In genomic region chr2:171416009-171416926, GRCh38 we compare ENCODE assay signal across 8 cellular contexts. TPM values are rescaled to one million over a fixed set of nuclear protein-coding genes. Genes with fewer than 3 reads are reported as not detected.
A peak's percentile ranks its signal among the peaks of the same experiment; 100 is the strongest.
DNase-seq lines count a peak whose midpoint lies in the region; ATAC-seq and TF ChIP-seq lines count a peak whose summit lies in the region.

No MANE protein-coding gene starts in this region.

- ATAC-seq in GM21717 (IDR thresholded peaks at IDR 0.05; ENCODE audit: unreplicated experiment) (peak; percentile 74), esophagus mucosa (peak; percentile 99)
- ATAC-seq in naive thymus-derived CD8-positive, alpha-beta T cell: peak; percentile 99 to 100
- peak; percentile 97 for ATAC-seq in stimulated activated memory B cell treated with anti-CD40 and anti-IgM and Interleukin-4, amounts not matched to agents 10 μg/mL and 1 μg/mL and 100 μg/mL, for 72 hours

- H3K4me3 Mint-ChIP-seq in naive thymus-derived CD8-positive, alpha-beta T cell: no peak overlapping the region
- peak overlapping the region; percentile 4 for H3K4me3 Mint-ChIP-seq in stimulated activated memory B cell treated with anti-CD40 and anti-IgM and Interleukin-4, amounts not matched to agents 10 μg/mL and 1 μg/mL and 100 μg/mL, for 72 hours

- DNase-seq in DMS79 treated with DMSO at 0.1 percent for 48 hours (lab: John Stamatoyannopoulos, UW) (peak; percentile 83), OCI-M1 (lab: John Stamatoyannopoulos, UW) (peak; percentile 86), activated T-cell treated with anti-CD3 and anti-CD28 coated beads for 48 hours (ENCODE audit: low read depth) (peak; percentile 75)
- DNase-seq in naive thymus-derived CD8-positive, alpha-beta T cell: peak; percentile 50 to 90 (median 72)

- H3K27me3 Mint-ChIP-seq in naive thymus-derived CD8-positive, alpha-beta T cell: no peaks in the 10 kb centered on the region
- no peaks in the 10 kb centered on the region for H3K27me3 Mint-ChIP-seq in stimulated activated memory B cell treated with anti-CD40 and anti-IgM and Interleukin-4, amounts not matched to agents 10 μg/mL and 1 μg/mL and 100 μg/mL, for 72 hours

- no peaks in the 10 kb centered on the region for H3K36me3 Mint-ChIP-seq in naive thymus-derived CD8-positive, alpha-beta T cell
- peaks cover 14% of the 10 kb centered on the region for H3K36me3 Mint-ChIP-seq in stimulated activated memory B cell treated with anti-CD40 and anti-IgM and Interleukin-4, amounts not matched to agents 10 μg/mL and 1 μg/mL and 100 μg/mL, for 72 hours

- TF ChIP-seq RAD21 in Ishikawa (IDR thresholded peaks at IDR 0.05; ENCODE audit: low read depth): peak; percentile 95

- H3K27ac Mint-ChIP-seq in naive thymus-derived CD8-positive, alpha-beta T cell: peak overlapping the region in 8 of 10 donors; percentile 1 to 71 (median 30)
- peak overlapping the region; percentile 93 for H3K27ac Mint-ChIP-seq in stimulated activated memory B cell treated with anti-CD40 and anti-IgM and Interleukin-4, amounts not matched to agents 10 μg/mL and 1 μg/mL and 100 μg/mL, for 72 hours

- peaks cover 5 to 14% (median 8%) of the 10 kb centered on the region in 4 donors for H3K4me1 Mint-ChIP-seq in naive thymus-derived CD8-positive, alpha-beta T cell
- peaks cover 26% of the 10 kb centered on the region for H3K4me1 Mint-ChIP-seq in stimulated activated memory B cell treated with anti-CD40 and anti-IgM and Interleukin-4, amounts not matched to agents 10 μg/mL and 1 μg/mL and 100 μg/mL, for 72 hours

- POLR2A ChIA-PET in naive thymus-derived CD8-positive, alpha-beta T cell (lab: Charles Lee): interaction anchor here (0.5 to 1.6 kb wide), 6 partner anchors 18 to 1000 kb away, joined by 3 to 8 read pairs (median 6); partner anchors contain the start of genes DCAF17, GORASP2 and METTL8

- TF ChIP-seq EP300 in Ishikawa (IDR thresholded peaks at IDR 0.05; ENCODE audit: borderline replicate concordance): no peak

- no peaks in the 10 kb centered on the region for H3K9me3 Mint-ChIP-seq in naive thymus-derived CD8-positive, alpha-beta T cell
- no peaks in the 10 kb centered on the region for H3K9me3 Mint-ChIP-seq in stimulated activated memory B cell treated with anti-CD40 and anti-IgM and Interleukin-4, amounts not matched to agents 10 μg/mL and 1 μg/mL and 100 μg/mL, for 72 hours

TF ChIP-seq in Ishikawa, 13 proteins besides CTCF, POLR2A, EP300 and RAD21:
- TF ChIP-seq ZBTB7A (IDR thresholded peaks at IDR 0.05; ENCODE audit: low read depth) (no peak), EGR1 (IDR thresholded peaks at IDR 0.05) (no peak), CREB1 (IDR thresholded peaks at IDR 0.05; ENCODE audit: low read depth) (no peak)

RNA-seq across cellular contexts. Expression of gene METTL8, which starts 17.5 kb away (rescaled TPM):
- total RNA-seq in esophagus mucosa: 39.9 TPM
- 10 to 100 TPM; 18.3 to 21.0 TPM for total RNA-seq in naive thymus-derived CD8-positive, alpha-beta T cell
- polyA plus RNA-seq in naive thymus-derived CD8-positive, alpha-beta T cell: 10 to 100 TPM in 2 of 3 donors, 1 to 10 TPM in 1; 9.1 to 20.6 (median 10.6) TPM

RNA-seq across cellular contexts. Expression of gene DCAF17, which starts 17.8 kb away (rescaled TPM):
- total RNA-seq in esophagus mucosa: 9.4 TPM
- 10 to 100 TPM; 25.9 to 36.6 TPM for total RNA-seq in naive thymus-derived CD8-positive, alpha-beta T cell
- polyA plus RNA-seq in naive thymus-derived CD8-positive, alpha-beta T cell: 10 to 100 TPM; 14.3 to 18.5 (median 14.9) TPM

Comparison
In these comparisons a context has a peak if more than half of its experiments do, and no peak if none do; other contexts are left out.
1. Peak in every context shown above with its lines: DNase-seq and ATAC-seq.